Comparison of ENCODE assay signal across 18 cellular contexts in the genomic region with DNA sequence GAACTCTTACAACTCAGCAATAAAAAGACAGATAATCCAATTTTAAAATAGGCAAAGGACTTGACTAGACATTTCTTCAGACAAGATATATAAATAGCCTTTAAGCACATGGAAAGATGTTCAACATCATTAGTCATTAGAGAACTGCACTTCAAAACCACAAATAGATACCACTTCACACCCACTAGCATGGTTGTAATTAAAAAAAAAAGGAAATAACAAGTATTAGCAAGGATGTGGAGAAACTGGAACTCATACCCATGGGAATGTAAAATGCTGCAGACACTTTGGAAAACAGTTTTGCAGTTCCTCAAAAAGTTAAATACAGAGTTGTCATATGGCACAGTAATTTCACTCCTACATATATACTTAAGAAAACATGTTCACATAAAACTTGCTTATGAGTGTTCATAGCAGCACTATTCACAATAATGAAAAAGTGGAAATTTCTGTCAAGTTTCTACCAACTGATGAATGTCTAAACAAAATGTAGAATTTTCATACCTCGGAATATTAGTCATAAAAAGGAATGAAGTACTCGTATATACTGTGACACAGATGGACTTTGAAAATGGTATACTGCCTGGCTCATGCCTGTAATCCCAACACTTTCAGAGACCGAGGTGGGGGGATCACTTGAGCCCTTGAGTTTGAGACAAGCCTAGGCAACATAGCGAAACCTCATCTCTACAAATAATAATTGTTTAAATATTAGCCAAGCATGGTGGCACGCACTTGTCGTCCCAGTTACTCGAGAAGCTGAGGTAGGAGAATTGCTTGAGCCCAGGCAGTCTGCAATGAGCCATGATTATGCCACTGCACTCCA. TPM values are rescaled to one million over a fixed set of nuclear protein-coding genes. Genes with fewer than 3 reads are reported as not detected.
DNase-seq lines count a peak whose midpoint lies in the region; ATAC-seq, FAIRE-seq and TF ChIP-seq lines count a peak whose summit lies in the region.
"Had no signal": no experiment of that assay in that cellular context is flagged by ENCODE, and none has a peak within 500 bp of the region (broad histone marks: within the 10 kb centered on the region; RNA-seq: fewer than 3 reads in every experiment).

No MANE protein-coding gene starts in this region.

- H3K36me3 ChIP-seq in HepG2 (replicated peaks in 1 of 2; ENCODE audit: control insufficient read depth in 1 of 2, insufficient read depth in 2 of 2, low read length in 2 of 2) (no peaks in the 10 kb centered on the region), right lobe of liver (no peaks in the 10 kb centered on the region), RWPE2 (ENCODE audit: low read depth) (no peaks in the 10 kb centered on the region), aorta (ENCODE audit: control insufficient read depth in 1 of 2, insufficient read depth in 2 of 2, low read length in 1 of 2) (no peaks in the 10 kb centered on the region)

- no TSS peak for BruUV-seq in HepG2 (replicated peaks; lab: Mats Ljungman, UMichigan)

- no peak overlapping the region for H3K27ac Mint-ChIP-seq in activated CD4-positive, alpha-beta T cell treated with anti-CD3 and anti-CD28 coated beads, Interleukin-2, amount 10 ng/mL, durations not matched to agents 7 days and 5 days
- H3K27ac Mint-ChIP-seq: activated naive CD4-positive, alpha-beta T cell treated with anti-CD3 and anti-CD28 coated beads, Interleukin-2, amount 50 U/mL, for 24 hours; immature natural killer cell; mesothelial cell of epicardium had no signal

- H3K4me1 ChIP-seq in HepG2 (ENCODE audit: insufficient read depth, low read length) (peaks cover 21% of the 10 kb centered on the region; the same call in 1 of the 2 replicates), right lobe of liver (no peaks in the 10 kb centered on the region), RWPE2 (ENCODE audit: insufficient read depth, poor library complexity, severe bottlenecking) (no peaks in the 10 kb centered on the region), aorta (ENCODE audit: control insufficient read depth in 1 of 2, insufficient read depth in 2 of 2, low read length in 2 of 2) (no peaks in the 10 kb centered on the region)

- no peaks in the 10 kb centered on the region for H3K79me2 ChIP-seq in HepG2 (ENCODE audit: insufficient read depth, low read length)

- CTCF ChIA-PET in HepG2 (lab: Yijun Ruan, JAX; ENCODE audit: low intra/inter-chr PET ratio, low total read pairs) = no interaction called here
- CTCF ChIA-PET in activated CD4-positive, alpha-beta T cell treated with anti-CD3 and anti-CD28 coated beads, Interleukin-2, amount 10 ng/mL, durations not matched to agents 7 days and 5 days (lab: Charles Lee) = no interaction called here

- in situ Hi-C loops in HepG2 (cut with HindIII; ENCODE audit: extremely low pct_ligation_motif_present, low pct_unique_long_range_greater_than_20kb) = no loop called here

- no peak overlapping the region for H3K9ac ChIP-seq in HepG2 (ENCODE audit: insufficient read depth, low read depth, low read length)

- intact Hi-C loops in HepG2 (cut with micrococcal nuclease; ENCODE audit: unreplicated experiment) = no loop called here
- intact Hi-C loops in right lobe of liver (cut with DNase I) = no loop called here
- intact Hi-C loops in aorta (cut with DNase I) = no loop called here

- H2AFZ ChIP-seq in HepG2 (ENCODE audit: low read length) = no peak overlapping the region

- 10% methylated on average over 7 of the region's 7 CpGs for WGBS in HepG2 (ENCODE audit: low lambda C conversion rate)
- WGBS in right lobe of liver (ENCODE audit: insufficient coverage, low coverage, low lambda C conversion rate, missing lambda C conversion rate) = 76% methylated on average over 6 of the region's 7 CpGs
- 67 to 72% methylated on average over 7 of the region's 7 CpGs for WGBS in aorta, 2 donors

- H3K4me2 ChIP-seq in HepG2 (ENCODE audit: low read depth, low read length) = 0 out of 2 replicates have a peak overlapping the region, but pooled peaks have one; percentile 18

- H3K27ac ChIP-seq in HepG2 (ENCODE audit: extremely low read length, insufficient read depth, low read length) (no peak overlapping the region), right lobe of liver (no peak overlapping the region), RWPE2 (ENCODE audit: poor library complexity, severe bottlenecking) (no peak overlapping the region), aorta (ENCODE audit: low read depth in 1 of 2, low read length in 2 of 2) (no peak overlapping the region)
- H3K27ac ChIP-seq: VCaP had no signal

- H3K4me1 Mint-ChIP-seq in activated CD4-positive, alpha-beta T cell treated with anti-CD3 and anti-CD28 coated beads, Interleukin-2, amount 10 ng/mL, durations not matched to agents 7 days and 5 days = no peaks in the 10 kb centered on the region
- H3K4me1 Mint-ChIP-seq: activated naive CD4-positive, alpha-beta T cell treated with anti-CD3 and anti-CD28 coated beads, Interleukin-2, amount 50 U/mL, for 24 hours; immature natural killer cell; mesothelial cell of epicardium had no signal

- no peaks in the 10 kb centered on the region for H4K20me1 ChIP-seq in HepG2 (ENCODE audit: insufficient read depth, low read length)

- TF ChIP-seq POLR2A in HepG2 (IDR thresholded peaks at IDR 0.05; ENCODE audit: insufficient read depth in 1 of 2, low read depth in 2 of 2, low read length in 2 of 2) (no peak), right lobe of liver (IDR thresholded peaks at IDR 0.05) (no peak)

- no peak for FAIRE-seq in HepG2 (lab: Jason Lieb, UNC)
- FAIRE-seq: H54 had no signal

- TF ChIP-seq CTCF in HepG2 (CRISPR knock-in tag; IDR thresholded peaks at IDR 0.05) (no peak), right lobe of liver (IDR thresholded peaks at IDR 0.05) (no peak), RWPE2 (IDR thresholded peaks at IDR 0.05; ENCODE audit: poor library complexity, severe bottlenecking) (no peak)

- no peaks in the 10 kb centered on the region for H3K36me3 Mint-ChIP-seq in activated CD4-positive, alpha-beta T cell treated with anti-CD3 and anti-CD28 coated beads, Interleukin-2, amount 10 ng/mL, durations not matched to agents 7 days and 5 days (ENCODE audit: low read depth)
- H3K36me3 Mint-ChIP-seq: activated naive CD4-positive, alpha-beta T cell treated with anti-CD3 and anti-CD28 coated beads, Interleukin-2, amount 50 U/mL, for 24 hours; immature natural killer cell; mesothelial cell of epicardium had no signal

- H3K4me3 ChIP-seq in HepG2 (replicated peaks in 1 of 3; ENCODE audit: insufficient read depth in 1 of 3, low read depth in 2 of 3, low read length in 3 of 3) (no peak overlapping the region), right lobe of liver (no peak overlapping the region), RWPE2 (ENCODE audit: severe bottlenecking) (no peak overlapping the region), aorta (ENCODE audit: low read length in 2 of 2) (no peak overlapping the region)

- H3K27me3 Mint-ChIP-seq in activated CD4-positive, alpha-beta T cell treated with anti-CD3 and anti-CD28 coated beads, Interleukin-2, amount 10 ng/mL, durations not matched to agents 7 days and 5 days = peaks cover 8% of the 10 kb centered on the region
- H3K27me3 Mint-ChIP-seq: activated naive CD4-positive, alpha-beta T cell treated with anti-CD3 and anti-CD28 coated beads, Interleukin-2, amount 50 U/mL, for 24 hours had no signal

- TF ChIP-seq EP300 in HepG2 (IDR thresholded peaks at IDR 0.05; ENCODE audit: low read depth in 2 of 2, low read length in 2 of 2) (no peak), HepG2 (CRISPR knock-in tag; IDR thresholded peaks at IDR 0.05; ENCODE audit: borderline replicate concordance) (no peak)

- TF ChIP-seq RAD21 in HepG2 (CRISPR knock-in tag; IDR thresholded peaks at IDR 0.05) = no peak

- DNase-seq in HepG2 (ENCODE audit: low spot score) (no peak), right lobe of liver (no peak), RWPE2 (ENCODE audit: low spot score) (no peak), fibroblast of peridontal ligament (ENCODE audit: extremely low read depth) (peak; percentile 54), aorta (no peak), LoVo (ENCODE audit: low spot score) (no peak), COLO829 (ENCODE audit: low spot score) (no peak)
- no peak for DNase-seq in activated CD4-positive, alpha-beta T cell treated with anti-CD3 and anti-CD28 coated beads, Interleukin-2, amount 10 ng/mL, durations not matched to agents 7 days and 5 days
- DNase-seq: central memory CD4-positive, alpha-beta T cell; immature natural killer cell; NCI-H187; NCI-H524 treated with DMSO at 0.1 percent for 48 hours; stimulated activated CD4-positive, alpha-beta T cell treated with anti-CD3 and anti-CD28 coated beads, Interleukin-4, amount 100 ng/mL, for 1 hour had no signal

- H3K9me3 ChIP-seq in HepG2 (ENCODE audit: low read length) = no peaks in the 10 kb centered on the region
- H3K9me3 ChIP-seq in right lobe of liver = no peaks in the 10 kb centered on the region
- H3K9me3 ChIP-seq in RWPE2 (ENCODE audit: severe bottlenecking) = no peaks in the 10 kb centered on the region
- H3K9me3 ChIP-seq in aorta (ENCODE audit: control insufficient read depth, low read length) = no peaks in the 10 kb centered on the region

- no peak overlapping the region for H3K4me3 Mint-ChIP-seq in activated CD4-positive, alpha-beta T cell treated with anti-CD3 and anti-CD28 coated beads, Interleukin-2, amount 10 ng/mL, durations not matched to agents 7 days and 5 days
- H3K4me3 Mint-ChIP-seq: activated naive CD4-positive, alpha-beta T cell treated with anti-CD3 and anti-CD28 coated beads, Interleukin-2, amount 50 U/mL, for 24 hours; immature natural killer cell; mesothelial cell of epicardium had no signal

- H3K27me3 ChIP-seq in HepG2 (ENCODE audit: control insufficient read depth in 1 of 2, insufficient read depth in 2 of 2, low read length in 2 of 2) (no peaks in the 10 kb centered on the region), right lobe of liver (no peaks in the 10 kb centered on the region), RWPE2 (ENCODE audit: insufficient read depth, poor library complexity, severe bottlenecking) (no peaks in the 10 kb centered on the region), aorta (ENCODE audit: control insufficient read depth in 1 of 2, insufficient read depth in 2 of 2, low read length in 1 of 2) (no peaks in the 10 kb centered on the region)

- H3K9me3 Mint-ChIP-seq in activated CD4-positive, alpha-beta T cell treated with anti-CD3 and anti-CD28 coated beads, Interleukin-2, amount 10 ng/mL, durations not matched to agents 7 days and 5 days = no peaks in the 10 kb centered on the region
- H3K9me3 Mint-ChIP-seq: activated naive CD4-positive, alpha-beta T cell treated with anti-CD3 and anti-CD28 coated beads, Interleukin-2, amount 50 U/mL, for 24 hours; immature natural killer cell; mesothelial cell of epicardium had no signal

- POLR2A ChIA-PET in HepG2 (lab: Yijun Ruan, JAX) = interaction anchor here (0.7 kb wide), 1 partner anchor 19 kb away, joined by 3 read pairs; no protein-coding TSS in a partner anchor
- POLR2A ChIA-PET in activated CD4-positive, alpha-beta T cell treated with anti-CD3 and anti-CD28 coated beads, Interleukin-2, amount 10 ng/mL, durations not matched to agents 7 days and 5 days (lab: Charles Lee) = no interaction called here

- ATAC-seq in HepG2 (peak; percentile 25; the same call in 1 of the 3 replicates), right lobe of liver (no peak), RWPE2 (ENCODE audit: low read depth) (peak; percentile 72), aorta (ENCODE audit: low FRiP score) (no peak)
- ATAC-seq: sciatic nerve had no signal

RNA-seq across cellular contexts. Expression of a gene that starts 28.1 kb away (rescaled TPM):
- total RNA-seq in HepG2 (2016; rRNA removed; fragmentation: Illumina TruSeq; extraction: Trizol) (0.31 and 0.97 TPM in 2 replicates), right lobe of liver (1 to 10 TPM in 4 of 6 experiments, under 1 TPM in 2; 0.26 to 6.9 (median 1.8) TPM), aorta (1 to 10 TPM; 5.1 to 7.8 TPM)
- 0.30 and 0.44 TPM in 2 replicates for total RNA-seq in HepG2 (2016; cell fraction: cytosol; rRNA removed; fragmentation: Illumina TruSeq; extraction: Trizol; ENCODE audit: low read depth)
- 0.24 and 0.89 TPM in 2 replicates for total RNA-seq in HepG2 (2016; cell fraction: insoluble cytoplasmic fraction; rRNA removed; fragmentation: Illumina TruSeq; extraction: Trizol)
- total RNA-seq in HepG2 (2016; cell fraction: membrane; rRNA removed; fragmentation: Illumina TruSeq; extraction: Trizol) = 0.31 TPM in 1 of 2 replicates, not detected in the other
- 0.53 TPM in 1 of 2 replicates, not detected in the other for total RNA-seq in HepG2 (2016; cell fraction: nucleus; rRNA removed; fragmentation: Illumina TruSeq; extraction: Trizol)
- polyA plus RNA-seq in HepG2 (2011; rRNA removed) (0.08 and 0.21 TPM in 2 replicates), aorta (1 to 10 TPM in 1 of 2 donors, under 1 TPM in 1; 0.18 to 8.3 TPM)
- polyA plus RNA-seq in HepG2 (2011; cell fraction: cytosol; rRNA removed) = 0.25 and 0.49 TPM in 2 replicates
- not detected in 2 replicates for polyA plus RNA-seq in HepG2 (2011; cell fraction: nucleus; rRNA removed)
- not detected in 2 replicates for polyA plus RNA-seq in HepG2 (2012)
- polyA plus RNA-seq in HepG2 (2016; cell fraction: cytosol; fragmentation: Illumina TruSeq; extraction: Trizol; ENCODE audit: low read depth) = 0.27 and 0.36 TPM in 2 replicates
- 0.25 and 0.56 TPM in 2 replicates for polyA plus RNA-seq in HepG2 (2016; cell fraction: insoluble cytoplasmic fraction; fragmentation: Illumina TruSeq; extraction: Trizol; ENCODE audit: low read depth)
- 0.29 and 0.38 TPM in 2 replicates for polyA plus RNA-seq in HepG2 (2016; cell fraction: membrane; fragmentation: Illumina TruSeq; extraction: Trizol; ENCODE audit: low read depth)
- polyA plus RNA-seq in HepG2 (2016; cell fraction: nucleus; fragmentation: Illumina TruSeq; extraction: Trizol; ENCODE audit: insufficient read depth, low read depth) = not detected in 2 replicates
- polyA minus RNA-seq in HepG2 (2011; rRNA and poly(A)+ RNA removed; ENCODE audit: low replicate concordance) = 0.30 TPM in 1 of 2 replicates, not detected in the other
- not detected in 2 replicates for polyA minus RNA-seq in HepG2 (2011; cell fraction: cytosol; rRNA and poly(A)+ RNA removed)
- not detected in 2 replicates for polyA minus RNA-seq in HepG2 (2011; cell fraction: nucleus; rRNA and poly(A)+ RNA removed)
- total RNA-seq in activated CD4-positive, alpha-beta T cell treated with anti-CD3 and anti-CD28 coated beads, Interleukin-2, amount 10 ng/mL, durations not matched to agents 7 days and 5 days = 10 to 100 TPM; 14.2 to 14.8 TPM

RNA-seq across cellular contexts. Expression of a gene that starts 46.1 kb away (rescaled TPM):
- 37.0 and 52.4 TPM in 2 replicates for total RNA-seq in HepG2 (2016; rRNA removed; fragmentation: Illumina TruSeq; extraction: Trizol)
- 27.5 and 32.2 TPM in 2 replicates for total RNA-seq in HepG2 (2016; cell fraction: cytosol; rRNA removed; fragmentation: Illumina TruSeq; extraction: Trizol; ENCODE audit: low read depth)
- 35.9 and 52.4 TPM in 2 replicates for total RNA-seq in HepG2 (2016; cell fraction: insoluble cytoplasmic fraction; rRNA removed; fragmentation: Illumina TruSeq; extraction: Trizol)
- total RNA-seq in HepG2 (2016; cell fraction: membrane; rRNA removed; fragmentation: Illumina TruSeq; extraction: Trizol) = 35.1 and 35.8 TPM in 2 replicates
- total RNA-seq in HepG2 (2016; cell fraction: nucleus; rRNA removed; fragmentation: Illumina TruSeq; extraction: Trizol) = 20.8 and 21.2 TPM in 2 replicates
- 48.7 and 49.7 TPM in 2 replicates for polyA plus RNA-seq in HepG2 (2011; rRNA removed)
- 51.7 and 69.8 TPM in 2 replicates for polyA plus RNA-seq in HepG2 (2011; cell fraction: cytosol; rRNA removed)
- 17.3 and 18.6 TPM in 2 replicates for polyA plus RNA-seq in HepG2 (2011; cell fraction: nucleus; rRNA removed)
- 54.3 and 54.5 TPM in 2 replicates for polyA plus RNA-seq in HepG2 (2012)
- 37.9 and 57.9 TPM in 2 replicates for polyA plus RNA-seq in HepG2 (2016; cell fraction: cytosol; fragmentation: Illumina TruSeq; extraction: Trizol; ENCODE audit: low read depth)
- 97.4 and 99.9 TPM in 2 replicates for polyA plus RNA-seq in HepG2 (2016; cell fraction: insoluble cytoplasmic fraction; fragmentation: Illumina TruSeq; extraction: Trizol; ENCODE audit: low read depth)
- 50.6 and 54.6 TPM in 2 replicates for polyA plus RNA-seq in HepG2 (2016; cell fraction: membrane; fragmentation: Illumina TruSeq; extraction: Trizol; ENCODE audit: low read depth)
- 42.9 and 44.8 TPM in 2 replicates for polyA plus RNA-seq in HepG2 (2016; cell fraction: nucleus; fragmentation: Illumina TruSeq; extraction: Trizol; ENCODE audit: insufficient read depth, low read depth)
- 7.5 and 10.8 TPM in 2 replicates for polyA minus RNA-seq in HepG2 (2011; rRNA and poly(A)+ RNA removed; ENCODE audit: low replicate concordance)
- 17.3 and 20.8 TPM in 2 replicates for polyA minus RNA-seq in HepG2 (2011; cell fraction: cytosol; rRNA and poly(A)+ RNA removed)
- 30.0 and 33.6 TPM in 2 replicates for polyA minus RNA-seq in HepG2 (2011; cell fraction: nucleus; rRNA and poly(A)+ RNA removed)
- total RNA-seq in right lobe of liver = 100 to 1,000 TPM in 5 of 6 experiments, 10 to 100 TPM in 1; 82.7 to 186 (median 158) TPM
- 10 to 100 TPM in 1 of 2 donors, 1 to 10 TPM in 1; 8.6 to 15.4 TPM for total RNA-seq in aorta
- 10 to 100 TPM; 22.7 to 50.2 TPM for polyA plus RNA-seq in aorta
- 10 to 100 TPM; 33.0 to 35.7 TPM for total RNA-seq in activated CD4-positive, alpha-beta T cell treated with anti-CD3 and anti-CD28 coated beads, Interleukin-2, amount 10 ng/mL, durations not matched to agents 7 days and 5 days

Comparison
In these comparisons a context has a peak if more than half of its experiments do, and no peak if none do; other contexts are left out.
1. ATAC-seq: peak in HepG2 (single experiment) and RWPE2 (single experiment); none in right lobe of liver (0 of 4) and aorta (single experiment).